In the genomic region with DNA sequence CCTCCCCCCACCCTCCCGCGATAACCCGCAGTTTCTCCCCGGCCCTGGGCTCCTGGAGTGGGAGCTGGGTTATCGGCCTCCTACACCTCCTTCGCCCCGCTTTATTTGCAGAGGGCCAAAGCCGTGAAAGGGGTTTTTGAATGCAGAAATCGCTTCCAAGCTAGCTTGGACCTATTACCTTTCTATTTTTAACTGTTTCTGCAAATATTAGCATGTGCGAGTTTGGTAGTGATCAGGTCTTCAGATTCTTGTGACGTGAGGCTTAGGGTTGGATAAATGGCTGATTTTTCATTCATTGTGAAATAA, we compare ENCODE assay signal across 1 cellular context.
TF ChIP-seq lines count a peak whose summit lies in the region.

No MANE protein-coding gene starts in this region.

TF ChIP-seq in K562, 482 proteins besides CTCF, POLR2A, EP300 and RAD21 (continued from another document):
- TF ChIP-seq, protein P1, sequence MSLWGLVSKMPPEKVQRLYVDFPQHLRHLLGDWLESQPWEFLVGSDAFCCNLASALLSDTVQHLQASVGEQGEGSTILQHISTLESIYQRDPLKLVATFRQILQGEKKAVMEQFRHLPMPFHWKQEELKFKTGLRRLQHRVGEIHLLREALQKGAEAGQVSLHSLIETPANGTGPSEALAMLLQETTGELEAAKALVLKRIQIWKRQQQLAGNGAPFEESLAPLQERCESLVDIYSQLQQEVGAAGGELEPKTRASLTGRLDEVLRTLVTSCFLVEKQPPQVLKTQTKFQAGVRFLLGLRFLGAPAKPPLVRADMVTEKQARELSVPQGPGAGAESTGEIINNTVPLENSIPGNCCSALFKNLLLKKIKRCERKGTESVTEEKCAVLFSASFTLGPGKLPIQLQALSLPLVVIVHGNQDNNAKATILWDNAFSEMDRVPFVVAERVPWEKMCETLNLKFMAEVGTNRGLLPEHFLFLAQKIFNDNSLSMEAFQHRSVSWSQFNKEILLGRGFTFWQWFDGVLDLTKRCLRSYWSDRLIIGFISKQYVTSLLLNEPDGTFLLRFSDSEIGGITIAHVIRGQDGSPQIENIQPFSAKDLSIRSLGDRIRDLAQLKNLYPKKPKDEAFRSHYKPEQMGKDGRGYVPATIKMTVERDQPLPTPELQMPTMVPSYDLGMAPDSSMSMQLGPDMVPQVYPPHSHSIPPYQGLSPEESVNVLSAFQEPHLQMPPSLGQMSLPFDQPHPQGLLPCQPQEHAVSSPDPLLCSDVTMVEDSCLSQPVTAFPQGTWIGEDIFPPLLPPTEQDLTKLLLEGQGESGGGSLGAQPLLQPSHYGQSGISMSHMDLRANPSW (CRISPR knock-in tag; IDR thresholded peaks at IDR 0.05) = no peak
- TF ChIP-seq TEAD2 (tag; IDR thresholded peaks at IDR 0.05) = no peak
- TF ChIP-seq ZSCAN29 (IDR thresholded peaks at IDR 0.05) = peak; percentile 93
- TF ChIP-seq NCOR1 (IDR thresholded peaks at IDR 0.05) = peak; percentile 54; the same call in 1 of the 2 replicates
- TF ChIP-seq CGGBP1 (CRISPR knock-in tag; IDR thresholded peaks at IDR 0.05) = no peak
- no peak for TF ChIP-seq ETS2 (tag; IDR thresholded peaks at IDR 0.05; ENCODE audit: borderline replicate concordance, poor library complexity, severe bottlenecking)
- TF ChIP-seq YBX1 (IDR thresholded peaks at IDR 0.05) = no peak
- TF ChIP-seq UBTF (IDR thresholded peaks at IDR 0.05; ENCODE audit: borderline replicate concordance in 1 of 2, low read depth in 2 of 2, low read length in 2 of 2) = peak; percentile 94 to 95
- no peak for TF ChIP-seq NFATC3 (IDR thresholded peaks at IDR 0.05)
- TF ChIP-seq FOXP1 (CRISPR knock-in tag; IDR thresholded peaks at IDR 0.05) = no peak
- TF ChIP-seq ZNF143 (CRISPR knock-in tag; IDR thresholded peaks at IDR 0.05) = no peak
- TF ChIP-seq CHD2 (IDR thresholded peaks at IDR 0.05; ENCODE audit: low read depth, low read length) = peak; percentile 90
- TF ChIP-seq FOXJ2 (tag; IDR thresholded peaks at IDR 0.05) = no peak
- TF ChIP-seq RUNX1 (IDR thresholded peaks at IDR 0.05; ENCODE audit: low read depth) = no peak
- TF ChIP-seq BRD4 (IDR thresholded peaks at IDR 0.05) = 0 out of 2 replicates have a peak, but pooled peaks have one; percentile 35
- no peak for TF ChIP-seq RAD51 (IDR thresholded peaks at IDR 0.05; ENCODE audit: borderline replicate concordance, low read depth)
- no peak; the same call in 1 of the 2 replicates for TF ChIP-seq ZNF740 (CRISPR knock-in tag; IDR thresholded peaks at IDR 0.05)
- peak in 1 of 2 experiments; percentile 80; a peak in 2 of 4 replicates for TF ChIP-seq ZNF740 (tag; IDR thresholded peaks at IDR 0.05)
- TF ChIP-seq, protein P2, sequence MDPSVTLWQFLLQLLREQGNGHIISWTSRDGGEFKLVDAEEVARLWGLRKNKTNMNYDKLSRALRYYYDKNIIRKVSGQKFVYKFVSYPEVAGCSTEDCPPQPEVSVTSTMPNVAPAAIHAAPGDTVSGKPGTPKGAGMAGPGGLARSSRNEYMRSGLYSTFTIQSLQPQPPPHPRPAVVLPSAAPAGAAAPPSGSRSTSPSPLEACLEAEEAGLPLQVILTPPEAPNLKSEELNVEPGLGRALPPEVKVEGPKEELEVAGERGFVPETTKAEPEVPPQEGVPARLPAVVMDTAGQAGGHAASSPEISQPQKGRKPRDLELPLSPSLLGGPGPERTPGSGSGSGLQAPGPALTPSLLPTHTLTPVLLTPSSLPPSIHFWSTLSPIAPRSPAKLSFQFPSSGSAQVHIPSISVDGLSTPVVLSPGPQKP (CRISPR knock-in tag; IDR thresholded peaks at IDR 0.05) = no peak
- peak; percentile 69 for TF ChIP-seq CBFA2T3 (IDR thresholded peaks at IDR 0.05)
- 0 out of 2 replicates have a peak, but pooled peaks have one; percentile 9 for TF ChIP-seq CBFA2T2 (conservative IDR thresholded peaks at IDR 0.05)
- TF ChIP-seq TAF1 (IDR thresholded peaks at IDR 0.05; ENCODE audit: control insufficient read depth, extremely low read depth, insufficient read depth, low read length, severe bottlenecking) = peak; percentile 50
- no peak for TF ChIP-seq RHOXF2B (CRISPR knock-in tag; conservative IDR thresholded peaks at IDR 0.05)
- TF ChIP-seq HMBOX1 (IDR thresholded peaks at IDR 0.05) = peak; percentile 67
- no peak for TF ChIP-seq FIP1L1 (IDR thresholded peaks at IDR 0.05; ENCODE audit: low read depth, low read length, poor library complexity, severe bottlenecking)
- 0 out of 4 replicates have a peak, but pooled peaks of 1 of the 2 experiments have one; percentile 1 for TF ChIP-seq MAZ (CRISPR knock-in tag; conservative IDR thresholded peaks at IDR 0.05 in 1 of 2, IDR thresholded peaks at IDR 0.05 in 1 of 2)
- no peak for TF ChIP-seq JUND (IDR thresholded peaks at IDR 0.05; ENCODE audit: borderline replicate concordance, low read depth, low read length)
- no peak for TF ChIP-seq JUND (tag; IDR thresholded peaks at IDR 0.05; ENCODE audit: borderline replicate concordance, low read depth, low read length)
- TF ChIP-seq HDGF (IDR thresholded peaks at IDR 0.05) = no peak
- TF ChIP-seq ZNF146 (CRISPR knock-in tag; IDR thresholded peaks at IDR 0.05; ENCODE audit: unreplicated experiment) = no peak
- no peak for TF ChIP-seq TBP (optimal IDR thresholded peaks at IDR 0.05; ENCODE audit: low read depth, low read length)
- no peak for TF ChIP-seq ZNF280B (CRISPR knock-in tag; IDR thresholded peaks at IDR 0.05)
- TF ChIP-seq RNF2 (IDR thresholded peaks at IDR 0.05) = no peak
- TF ChIP-seq KLF1 (tag; IDR thresholded peaks at IDR 0.05) = no peak
- TF ChIP-seq KDM1A (IDR thresholded peaks at IDR 0.05) = peak; percentile 27 to 31; a peak in 2 of 4 replicates
- TF ChIP-seq PTBP1 (IDR thresholded peaks at IDR 0.05; ENCODE audit: low read depth, low read length) = no peak
- TF ChIP-seq KAT2B (IDR thresholded peaks at IDR 0.05; ENCODE audit: low read depth, low read length) = no peak
- TF ChIP-seq ARID1B (IDR thresholded peaks at IDR 0.05) = peak; percentile 47
- no peak for TF ChIP-seq ZKSCAN3 (CRISPR knock-in tag; IDR thresholded peaks at IDR 0.05)
- no peak for TF ChIP-seq CHD4 (IDR thresholded peaks at IDR 0.05; ENCODE audit: insufficient read depth, insufficient replicate concordance, low read depth, low read length, poor library complexity, severe bottlenecking)
- TF ChIP-seq VEZF1 (CRISPR knock-in tag; IDR thresholded peaks at IDR 0.05) = peak; percentile 81
- no peak for TF ChIP-seq ZNF699 (CRISPR knock-in tag; IDR thresholded peaks at IDR 0.05; ENCODE audit: insufficient replicate concordance)
- TF ChIP-seq IRF2 (CRISPR knock-in tag; IDR thresholded peaks at IDR 0.05) = no peak
- TF ChIP-seq ZNF174 (CRISPR knock-in tag; IDR thresholded peaks at IDR 0.05) = no peak
